In genomic region chr1:46724991-46725735, GRCh38 we compare ENCODE assay signal across 9 cellular contexts. TPM values are rescaled to one million over a fixed set of nuclear protein-coding genes. Genes with fewer than 3 reads are reported as not detected.
DNase-seq lines count a peak whose midpoint lies in the region; ATAC-seq and TF ChIP-seq lines count a peak whose summit lies in the region.
"Had no signal": no experiment of that assay in that cellular context is flagged by ENCODE, and none has a peak within 500 bp of the region (broad histone marks: within the 10 kb centered on the region; RNA-seq: fewer than 3 reads in every experiment).

No MANE protein-coding gene starts in this region.

- no peak overlapping the region for H3K4me3 ChIP-seq in Caco-2 (ENCODE audit: low read depth, low read length)
- H3K4me3 ChIP-seq in Karpas-422 (ENCODE audit: low read length): no peak overlapping the region

- no peaks in the 10 kb centered on the region for H3K36me3 ChIP-seq in Caco-2 (ENCODE audit: control insufficient read depth, insufficient read depth, low read length)
- H3K36me3 ChIP-seq in Karpas-422 (ENCODE audit: insufficient read depth, low read length): no peaks in the 10 kb centered on the region

- peak; percentile 58 to 61 for DNase-seq in Caco-2
- peak; percentile 87 for DNase-seq in Karpas-422
- peak; percentile 29 for DNase-seq in OCI-M2 (lab: John Stamatoyannopoulos, UW; ENCODE audit: unreplicated experiment)
- peak; percentile 55 for DNase-seq in activated T-cell treated with anti-CD3 and anti-CD28 coated beads for 1 hour (ENCODE audit: low read depth)
- peak; percentile 74 for DNase-seq in fibroblast of gingiva (ENCODE audit: low read depth)
- peak; percentile 61 for DNase-seq in neural crest cell (ENCODE audit: low read depth, low spot score)
- DNase-seq in stromal cell of bone marrow (ENCODE audit: low read depth): peak; percentile 57

- no peak overlapping the region for H3K27ac ChIP-seq in Karpas-422 (ENCODE audit: low read length)

- H3K4me3 Mint-ChIP-seq in Caco-2 (ENCODE audit: unreplicated experiment) (no peak overlapping the region), neural crest cell (peak overlapping the region; percentile 44)

- no peak overlapping the region for H3K4me2 ChIP-seq in Karpas-422 (ENCODE audit: low read depth, low read length, poor library complexity, severe bottlenecking)

- H3K36me3 Mint-ChIP-seq in Caco-2 (ENCODE audit: insufficient read depth, unreplicated experiment) (no peaks in the 10 kb centered on the region), neural crest cell (ENCODE audit: low read depth) (no peaks in the 10 kb centered on the region)

- no peaks in the 10 kb centered on the region for H3K9me2 ChIP-seq in Karpas-422 (replicated peaks; ENCODE audit: insufficient read depth, low read length)

- no peaks in the 10 kb centered on the region for H4K20me1 ChIP-seq in Karpas-422 (ENCODE audit: insufficient read depth, low read depth, low read length)

- CTCF ChIA-PET in Caco-2 (lab: Charles Lee): interaction anchor here (0.6 to 1.0 kb wide), 11 partner anchors 42 to 278 kb away, joined by 3 to 7 read pairs (median 4); partner anchors contain the start of genes MKNK1 and MOB3C

- H3K9ac ChIP-seq in Karpas-422 (ENCODE audit: low read length): no peak overlapping the region

- peak; percentile 77 for ATAC-seq in GM21423 (IDR thresholded peaks at IDR 0.05; ENCODE audit: unreplicated experiment)

- TF ChIP-seq CTCF in Caco-2 (IDR thresholded peaks at IDR 0.05; ENCODE audit: insufficient read depth in 1 of 2, low read depth in 1 of 2, low read length in 1 of 2, severe bottlenecking in 1 of 2, unreplicated experiment in 1 of 2) (peak; percentile 61 to 71), neural crest cell (conservative IDR thresholded peaks at IDR 0.05) (peak; percentile 84)

- H3K4me1 ChIP-seq in Caco-2 (no peaks in the 10 kb centered on the region), Karpas-422 (ENCODE audit: low read length) (no peaks in the 10 kb centered on the region)

- intact Hi-C loops in Caco-2 (cut with micrococcal nuclease; ENCODE audit: unreplicated experiment): loop anchor here (1.0 kb wide), 2 partner anchors 103 to 248 kb away; no protein-coding TSS in a partner anchor

- no peak overlapping the region for H3K27ac Mint-ChIP-seq in Caco-2 (ENCODE audit: unreplicated experiment)
- no peak overlapping the region for H3K27ac Mint-ChIP-seq in neural crest cell (ENCODE audit: unreplicated experiment)

- H3K79me2 ChIP-seq in Karpas-422 (ENCODE audit: low read length): no peaks in the 10 kb centered on the region

- no peaks in the 10 kb centered on the region for H3K27me3 ChIP-seq in Caco-2 (replicated peaks; ENCODE audit: control insufficient read depth, insufficient read depth, low read length)
- H3K27me3 ChIP-seq in Karpas-422 (ENCODE audit: low read length): no peaks in the 10 kb centered on the region

- no peaks in the 10 kb centered on the region for H3K9me3 ChIP-seq in Caco-2
- H3K9me3 ChIP-seq in Karpas-422 (ENCODE audit: low read length): no peaks in the 10 kb centered on the region

- H3K9me3 Mint-ChIP-seq in Caco-2 (ENCODE audit: unreplicated experiment): peaks cover 13% of the 10 kb centered on the region
- no peaks in the 10 kb centered on the region for H3K9me3 Mint-ChIP-seq in neural crest cell

- no TSS peak for BruUV-seq in Caco-2 (replicated peaks; lab: Mats Ljungman, UMichigan)

- H3K27me3 Mint-ChIP-seq in Caco-2 (ENCODE audit: insufficient read depth, unreplicated experiment): no peaks in the 10 kb centered on the region
- H3K27me3 Mint-ChIP-seq in neural crest cell (ENCODE audit: low read depth): peaks cover 48% of the 10 kb centered on the region

- no peak overlapping the region for H2AFZ ChIP-seq in Karpas-422 (ENCODE audit: low read length)

- POLR2A ChIA-PET in Caco-2 (lab: Charles Lee): no interaction called here

- H3K4me1 Mint-ChIP-seq in Caco-2 (ENCODE audit: low read depth, unreplicated experiment) (no peaks in the 10 kb centered on the region), neural crest cell (no peaks in the 10 kb centered on the region)

RNA-seq across cellular contexts. Expression of gene EFCAB14, which starts 6.2 kb away (rescaled TPM):
- 60.3 and 61.6 TPM in 2 replicates for total RNA-seq in Caco-2 (2022)
- total RNA-seq in Karpas-422 (2014; rRNA removed; shearing (Covaris generic); ENCODE audit: low replicate concordance): 55.5 and 75.0 TPM in 2 replicates
- 33.1 and 33.2 TPM in 2 replicates for total RNA-seq in neural crest cell

RNA-seq across cellular contexts. Expression of gene TEX38, which starts 53.5 kb away (rescaled TPM):
- total RNA-seq in Caco-2 (2022) (not detected in 2 replicates), neural crest cell (0.26 TPM in 1 of 2 replicates, not detected in the other)
- total RNA-seq in Karpas-422 (2014; rRNA removed; shearing (Covaris generic); ENCODE audit: low replicate concordance): 0.37 TPM in 1 of 2 replicates, not detected in the other
- total RNA-seq: T-helper 1 cell treated with Interleukin-12 subunit alpha and Interleukin-12 subunit beta and Interleukin-4 antibody, amounts not matched to agents 30 ng/mL and 1 ng/mL, for 36 hours had no signal

RNA-seq across cellular contexts. Expression of gene ATPAF1, which starts 57.0 kb away (rescaled TPM):
- total RNA-seq in Caco-2 (2022) (26.9 and 31.7 TPM in 2 replicates), neural crest cell (67.8 and 69.3 TPM in 2 replicates)
- 77.6 and 81.2 TPM in 2 replicates for total RNA-seq in Karpas-422 (2014; rRNA removed; shearing (Covaris generic); ENCODE audit: low replicate concordance)

Comparison
In these comparisons a context has a peak if more than half of its experiments do, and no peak if none do; other contexts are left out.
1. DNase-seq: peak in every context shown above with its lines; median percentile 87 in Karpas-422; 74 in fibroblast of gingiva; 61 in neural crest cell; 60 in Caco-2; 57 in stromal cell of bone marrow; 55 in activated T-cell treated with anti-CD3 and anti-CD28 coated beads for 1 hour; 29 in OCI-M2.